ENCODE assay signal across 14 cellular contexts in the genomic region with DNA sequence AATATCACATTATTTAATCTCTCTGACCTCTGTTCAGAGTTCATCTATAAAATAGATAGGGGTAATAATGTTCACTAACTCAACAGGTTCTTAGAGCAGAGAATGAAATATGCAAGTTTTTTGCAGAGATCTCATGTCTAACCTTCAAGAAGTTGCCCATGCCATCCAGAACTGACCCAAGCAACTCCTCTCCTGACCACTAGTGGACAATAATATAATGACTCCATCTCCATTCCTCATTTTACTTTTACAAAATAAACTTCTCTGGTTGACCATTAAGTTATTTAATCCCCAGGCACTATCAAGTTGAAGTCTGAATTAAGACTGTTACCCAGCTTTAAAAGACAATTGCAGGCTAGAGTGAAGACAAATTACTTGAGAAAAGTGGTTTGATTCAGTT.
DNase-seq lines count a peak whose midpoint lies in the region; ATAC-seq and TF ChIP-seq lines count a peak whose summit lies in the region.
"Had no signal": no experiment of that assay in that cellular context is flagged by ENCODE, and none has a peak within 500 bp of the region (broad histone marks: within the 10 kb centered on the region; RNA-seq: fewer than 3 reads in every experiment).

No MANE protein-coding gene starts in this region.

- TF ChIP-seq RAD21 in SK-N-SH (IDR thresholded peaks at IDR 0.05; ENCODE audit: low read length): no peak; the same call in 1 of the 2 replicates

- H3F3A ChIP-seq in SK-N-SH (replicated peaks; ENCODE audit: insufficient read depth): no peaks in the 10 kb centered on the region

- no peak overlapping the region for H2AFZ ChIP-seq in SK-N-SH (ENCODE audit: low read depth)

- H3K27ac ChIP-seq in SK-N-SH (ENCODE audit: low read depth in 2 of 2, low read length in 1 of 2): no peak overlapping the region
- H3K27ac ChIP-seq: body of pancreas, tibial artery had no signal

- CTCF ChIA-PET in SK-N-SH (lab: Yijun Ruan, JAX): interaction anchor here (0.9 to 1.5 kb wide), 2 partner anchors 18 to 202 kb away, joined by 3 to 4 read pairs; no protein-coding TSS in a partner anchor

- TF ChIP-seq EP300 in SK-N-SH (IDR thresholded peaks at IDR 0.05; ENCODE audit: borderline replicate concordance in 1 of 2, low read depth in 1 of 2, low read length in 1 of 2): no peak

- in situ Hi-C loops in SK-MEL-5 (cut with HindIII; ENCODE audit: low pct_unique_long_range_greater_than_20kb, low sequenced_read_pairs): no loop called here

- ATAC-seq in SK-N-SH treated with all-trans-retinoic acid at 6 μM for 48 hours (no peak), natural killer cell (no peak)
- no peak for ATAC-seq in stimulated activated naive CD8-positive, alpha-beta T cell treated with anti-CD3 and anti-CD28 coated beads, Interleukin-15, amount 100 ng/mL, for 72 hours
- ATAC-seq: body of pancreas had no signal

- H3K27ac Mint-ChIP-seq in stimulated activated naive CD8-positive, alpha-beta T cell treated with anti-CD3 and anti-CD28 coated beads, Interleukin-15, amount 100 ng/mL, for 72 hours: no peak overlapping the region
- no peak overlapping the region for H3K27ac Mint-ChIP-seq in natural killer cell

- DNase-seq in SK-N-SH (no peak), SK-MEL-5 (ENCODE audit: low read depth, low spot score) (peak; percentile 33), epithelial cell of proximal tubule (ENCODE audit: low read depth) (no peak), retinal pigment epithelial cell (ENCODE audit: low read depth) (no peak), nucleus accumbens (lab: John Stamatoyannopoulos, UW) (no peak), natural killer cell (no peak)
- no peak for DNase-seq in stimulated activated naive CD8-positive, alpha-beta T cell treated with anti-CD3 and anti-CD28 coated beads, Interleukin-15, amount 100 ng/mL, for 72 hours
- DNase-seq: activated CD4-positive, alpha-beta T cell treated with anti-CD3 and anti-CD28 coated beads, Interleukin-2, amount 50 U/mL, for 1 hour; body of pancreas; NCI-H524 treated with DMSO at 0.1 percent for 48 hours; occipital lobe; RPMI8226; tibial artery had no signal

- no peaks in the 10 kb centered on the region for H3K4me1 Mint-ChIP-seq in stimulated activated naive CD8-positive, alpha-beta T cell treated with anti-CD3 and anti-CD28 coated beads, Interleukin-15, amount 100 ng/mL, for 72 hours
- no peaks in the 10 kb centered on the region for H3K4me1 Mint-ChIP-seq in natural killer cell

- no peaks in the 10 kb centered on the region for H3K4me1 ChIP-seq in SK-N-SH (ENCODE audit: control insufficient read depth in 1 of 2, insufficient read depth in 2 of 2, low read depth in 1 of 2, low read length in 1 of 2)
- H3K4me1 ChIP-seq: body of pancreas, tibial artery had no signal

- H3K9me3 ChIP-seq in SK-N-SH: no peaks in the 10 kb centered on the region
- H3K9me3 ChIP-seq: body of pancreas, tibial artery had no signal

- intact Hi-C loops in natural killer cell (cut with micrococcal nuclease): no loop called here

- H3K4me3 Mint-ChIP-seq in stimulated activated naive CD8-positive, alpha-beta T cell treated with anti-CD3 and anti-CD28 coated beads, Interleukin-15, amount 100 ng/mL, for 72 hours: no peak overlapping the region
- H3K4me3 Mint-ChIP-seq in natural killer cell: no peak overlapping the region

- TF ChIP-seq CTCF in SK-N-SH (IDR thresholded peaks at IDR 0.05) (peak; percentile 51), epithelial cell of proximal tubule (conservative IDR thresholded peaks at IDR 0.05; ENCODE audit: low read depth, low read length) (peak; percentile 63), retinal pigment epithelial cell (conservative IDR thresholded peaks at IDR 0.05; ENCODE audit: low read depth, low read length) (peak; percentile 57), natural killer cell (IDR thresholded peaks at IDR 0.05) (no peak)

- no peaks in the 10 kb centered on the region for H3K27me3 Mint-ChIP-seq in stimulated activated naive CD8-positive, alpha-beta T cell treated with anti-CD3 and anti-CD28 coated beads, Interleukin-15, amount 100 ng/mL, for 72 hours
- no peaks in the 10 kb centered on the region for H3K27me3 Mint-ChIP-seq in natural killer cell (ENCODE audit: low read depth in 2 of 2)

- H3K79me2 ChIP-seq in SK-N-SH (ENCODE audit: insufficient read depth): no peaks in the 10 kb centered on the region

- H3K4me3 ChIP-seq in SK-N-SH (ENCODE audit: low read depth in 2 of 2, low read length in 1 of 2): no peak overlapping the region
- no peak overlapping the region for H3K4me3 ChIP-seq in epithelial cell of proximal tubule (ENCODE audit: low read depth, low read length)
- no peak overlapping the region for H3K4me3 ChIP-seq in retinal pigment epithelial cell (ENCODE audit: low read length)
- H3K4me3 ChIP-seq: body of pancreas, tibial artery had no signal

- no peak overlapping the region for H3K4me2 ChIP-seq in SK-N-SH

- H3K36me3 ChIP-seq in SK-N-SH (replicated peaks in 1 of 2; ENCODE audit: control insufficient read depth in 1 of 2, insufficient read depth in 2 of 2, low read length in 1 of 2): no peaks in the 10 kb centered on the region
- H3K36me3 ChIP-seq: tibial artery had no signal

- H3K9me3 Mint-ChIP-seq in stimulated activated naive CD8-positive, alpha-beta T cell treated with anti-CD3 and anti-CD28 coated beads, Interleukin-15, amount 100 ng/mL, for 72 hours: peaks cover 12 to 25% of the 10 kb centered on the region in 2 donors
- peaks cover 18 to 26% of the 10 kb centered on the region in 2 donors for H3K9me3 Mint-ChIP-seq in natural killer cell

- no peaks in the 10 kb centered on the region for H3K36me3 Mint-ChIP-seq in natural killer cell

- POLR2A ChIA-PET in SK-N-SH (lab: Yijun Ruan, JAX): no interaction called here

- H4K20me1 ChIP-seq in SK-N-SH (ENCODE audit: insufficient read depth): no peaks in the 10 kb centered on the region

- H3K27me3 ChIP-seq in SK-N-SH (ENCODE audit: insufficient read depth): no peaks in the 10 kb centered on the region
- H3K27me3 ChIP-seq: body of pancreas, tibial artery had no signal

- no peak overlapping the region for H3K9ac ChIP-seq in SK-N-SH

- no peaks in the 10 kb centered on the region for H3K9me2 ChIP-seq in SK-N-SH

TF ChIP-seq in SK-N-SH, 30 proteins besides CTCF, POLR2A, EP300 and RAD21:
- TF ChIP-seq TAF1 (IDR thresholded peaks at IDR 0.05; ENCODE audit: borderline replicate concordance, low read depth, low read length): no peak
- TF ChIP-seq, protein P1, sequence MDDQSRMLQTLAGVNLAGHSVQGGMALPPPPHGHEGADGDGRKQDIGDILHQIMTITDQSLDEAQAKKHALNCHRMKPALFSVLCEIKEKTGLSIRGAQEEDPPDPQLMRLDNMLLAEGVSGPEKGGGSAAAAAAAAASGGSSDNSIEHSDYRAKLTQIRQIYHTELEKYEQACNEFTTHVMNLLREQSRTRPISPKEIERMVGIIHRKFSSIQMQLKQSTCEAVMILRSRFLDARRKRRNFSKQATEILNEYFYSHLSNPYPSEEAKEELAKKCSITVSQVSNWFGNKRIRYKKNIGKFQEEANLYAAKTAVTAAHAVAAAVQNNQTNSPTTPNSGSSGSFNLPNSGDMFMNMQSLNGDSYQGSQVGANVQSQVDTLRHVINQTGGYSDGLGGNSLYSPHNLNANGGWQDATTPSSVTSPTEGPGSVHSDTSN (IDR thresholded peaks at IDR 0.05): no peak
TF ChIP-seq in SK-N-SH: peak in this region for 0.

TF ChIP-seq in SK-N-SH treated with all-trans-retinoic acid at 6 μM for 48 hours, 23 proteins besides CTCF, POLR2A, EP300 and RAD21:
- TF ChIP-seq ZNF565 (CRISPR knock-in tag; conservative IDR thresholded peaks at IDR 0.05; ENCODE audit: low read depth): no peak
- no peak for TF ChIP-seq ZNF8 (CRISPR knock-in tag; IDR thresholded peaks at IDR 0.05)
